ENCODE assay signal across 8 cellular contexts in genomic region chr5:154972476-154973080, GRCh38. TPM values are rescaled to one million over a fixed set of nuclear protein-coding genes. Genes with fewer than 3 reads are reported as not detected.
DNase-seq lines count a peak whose midpoint lies in the region; ATAC-seq and TF ChIP-seq lines count a peak whose summit lies in the region.

No MANE protein-coding gene starts in this region.

- H3K36me3 Mint-ChIP-seq in Caco-2 (ENCODE audit: insufficient read depth, unreplicated experiment) (peaks cover under 1% of the 10 kb centered on the region), osteocyte (ENCODE audit: unreplicated experiment) (peaks cover 13% of the 10 kb centered on the region)

- peak; percentile 64 to 80 for TF ChIP-seq CTCF in Caco-2 (IDR thresholded peaks at IDR 0.05; ENCODE audit: insufficient read depth in 1 of 2, low read depth in 1 of 2, low read length in 1 of 2, severe bottlenecking in 1 of 2, unreplicated experiment in 1 of 2)
- peak; percentile 65 for TF ChIP-seq CTCF in osteocyte (IDR thresholded peaks at IDR 0.05)

- POLR2A ChIA-PET in Caco-2 (lab: Charles Lee) = interaction anchor here (1.0 kb wide), 1 partner anchor 35 kb away, joined by 4 read pairs; the partner anchor contains the start of gene GEMIN5

- no peak overlapping the region for H3K4me3 ChIP-seq in Caco-2 (ENCODE audit: low read depth, low read length)

- no peaks in the 10 kb centered on the region for H3K27me3 ChIP-seq in Caco-2 (replicated peaks; ENCODE audit: control insufficient read depth, insufficient read depth, low read length)

- no peak for ATAC-seq in GM18909 (IDR thresholded peaks at IDR 0.05; ENCODE audit: poor library complexity, unreplicated experiment)
- ATAC-seq in HG02642 (IDR thresholded peaks at IDR 0.05; ENCODE audit: poor library complexity, unreplicated experiment) = no peak

- H3K27ac Mint-ChIP-seq in Caco-2 (ENCODE audit: unreplicated experiment) (no peak overlapping the region), osteocyte (ENCODE audit: unreplicated experiment) (no peak overlapping the region)

- intact Hi-C loops in Caco-2 (cut with micrococcal nuclease; ENCODE audit: unreplicated experiment) = loop anchor here (1.0 to 2.0 kb wide), 4 partner anchors 22 to 175 kb away; no protein-coding TSS in a partner anchor

- no peaks in the 10 kb centered on the region for H3K36me3 ChIP-seq in Caco-2 (ENCODE audit: control insufficient read depth, insufficient read depth, low read length)

- H3K9me3 Mint-ChIP-seq in Caco-2 (ENCODE audit: unreplicated experiment) (no peaks in the 10 kb centered on the region), osteocyte (ENCODE audit: unreplicated experiment) (no peaks in the 10 kb centered on the region)

- BruUV-seq in Caco-2 (replicated peaks; lab: Mats Ljungman, UMichigan) = no TSS peak

- no peak overlapping the region for H3K4me3 Mint-ChIP-seq in Caco-2 (ENCODE audit: unreplicated experiment)
- H3K4me3 Mint-ChIP-seq in osteocyte (ENCODE audit: unreplicated experiment) = no peak overlapping the region

- DNase-seq in Caco-2 (peak in 1 of 2 experiments; percentile 50), HS-27A (ENCODE audit: low read depth) (peak; percentile 2), SHP77 treated with DMSO at 0.1 percent for 48 hours (lab: John Stamatoyannopoulos, UW) (peak; percentile 11), fibroblast of peridontal ligament (ENCODE audit: extremely low read depth) (peak; percentile 54), osteocyte (ENCODE audit: extremely low spot score, unreplicated experiment) (no peak)
- no peak for DNase-seq in stimulated activated CD4-positive, alpha-beta T cell treated with anti-CD3 and anti-CD28 coated beads, Interleukin-4, amount 100 ng/mL, for 1 hour

- no peaks in the 10 kb centered on the region for H3K4me1 ChIP-seq in Caco-2

- no peaks in the 10 kb centered on the region for H3K27me3 Mint-ChIP-seq in Caco-2 (ENCODE audit: insufficient read depth, unreplicated experiment)
- H3K27me3 Mint-ChIP-seq in osteocyte (ENCODE audit: unreplicated experiment) = no peaks in the 10 kb centered on the region

- no peaks in the 10 kb centered on the region for H3K4me1 Mint-ChIP-seq in Caco-2 (ENCODE audit: low read depth, unreplicated experiment)
- H3K4me1 Mint-ChIP-seq in osteocyte (ENCODE audit: unreplicated experiment) = peaks cover 1% of the 10 kb centered on the region

- CTCF ChIA-PET in Caco-2 (lab: Charles Lee) = interaction anchor here (0.6 to 2.8 kb wide), 6 partner anchors 17 to 167 kb away, joined by 3 to 21 read pairs (median 8); no protein-coding TSS in a partner anchor

- H3K9me3 ChIP-seq in Caco-2 = no peaks in the 10 kb centered on the region

RNA-seq across cellular contexts. Expression of gene MRPL22, which starts 31.7 kb away (rescaled TPM):
- total RNA-seq in Caco-2 (2022) (84.8 and 87.8 TPM in 2 replicates), osteocyte (35.8 and 39.1 TPM in 2 replicates)

RNA-seq across cellular contexts. Expression of gene GEMIN5, which starts 34.6 kb away (rescaled TPM):
- 20.7 and 22.7 TPM in 2 replicates for total RNA-seq in Caco-2 (2022)
- 17.6 and 19.6 TPM in 2 replicates for total RNA-seq in osteocyte

RNA-seq across cellular contexts. Expression of gene KIF4B, which starts 41.0 kb away (rescaled TPM):
- 0.14 TPM in 2 replicates for total RNA-seq in Caco-2 (2022)
- not detected in 2 replicates for total RNA-seq in osteocyte

Comparison
In these comparisons a context has a peak if more than half of its experiments do, and no peak if none do; other contexts are left out.
1. DNase-seq: peak in HS-27A (single experiment), SHP77 treated with DMSO at 0.1 percent for 48 hours (single experiment) and fibroblast of peridontal ligament (single experiment); none in osteocyte (single experiment) and stimulated activated CD4-positive, alpha-beta T cell treated with anti-CD3 and anti-CD28 coated beads, Interleukin-4, amount 100 ng/mL, for 1 hour (single experiment).